ENCODE assay signal across 10 cellular contexts in genomic region chr17:57288034-57288752, GRCh38. TPM values are rescaled to one million over a fixed set of nuclear protein-coding genes. Genes with fewer than 3 reads are reported as not detected.
A peak's percentile ranks its signal among the peaks of the same experiment; 100 is the strongest.
DNase-seq lines count a peak whose midpoint lies in the region; ATAC-seq and TF ChIP-seq lines count a peak whose summit lies in the region.
"Had no signal": no experiment of that assay in that cellular context is flagged by ENCODE, and none has a peak within 500 bp of the region (broad histone marks: within the 10 kb centered on the region; RNA-seq: fewer than 3 reads in every experiment).

No MANE protein-coding gene starts in this region.

- ATAC-seq in HG02870 (IDR thresholded peaks at IDR 0.05; ENCODE audit: unreplicated experiment) = no peak

- peak overlapping the region; percentile 9 for H3K4me3 Mint-ChIP-seq in neural progenitor cell
- H3K4me3 Mint-ChIP-seq: dendritic cell treated with granulocyte-macrophage colony-stimulating factor and Interleukin-4, amounts not matched to agents 40 ng/mL and 50 ng/mL, for 4 days had no signal

- peak overlapping the region; percentile 59 for H3K27ac Mint-ChIP-seq in neural progenitor cell
- H3K27ac Mint-ChIP-seq: dendritic cell treated with granulocyte-macrophage colony-stimulating factor and Interleukin-4, amounts not matched to agents 40 ng/mL and 50 ng/mL, for 4 days had no signal

- no peak overlapping the region for H3K9ac ChIP-seq in neural progenitor cell

- H3K27ac ChIP-seq in neural progenitor cell (peak overlapping the region; percentile 13), spleen (no peak overlapping the region)

- H3K27me3 ChIP-seq in MG63 = no peaks in the 10 kb centered on the region
- no peaks in the 10 kb centered on the region for H3K27me3 ChIP-seq in neural progenitor cell
- H3K27me3 ChIP-seq in spleen (replicated peaks in 1 of 7) = no peaks in the 10 kb centered on the region

- DNase-seq in AG20443 (ENCODE audit: low spot score) (peak; percentile 49), MG63 (peak; percentile 34), fibroblast of the aortic adventitia (ENCODE audit: low read depth) (peak; percentile 36), neural progenitor cell (ENCODE audit: low spot score) (no peak), GM13977 (ENCODE audit: low spot score) (no peak), spleen (no peak), D341Med (ENCODE audit: low spot score) (no peak)
- DNase-seq: NCI-H146 had no signal

- 67 to 80% (median 69%) methylated on average over 10 of the region's 10 CpGs for WGBS in spleen, 5 donors

- no peak overlapping the region for H3K4me2 ChIP-seq in neural progenitor cell

- peaks cover 100% of the 10 kb centered on the region for H4K20me1 ChIP-seq in neural progenitor cell (ENCODE audit: low read depth)

- no peaks in the 10 kb centered on the region for H3K9me3 Mint-ChIP-seq in neural progenitor cell
- H3K9me3 Mint-ChIP-seq: dendritic cell treated with granulocyte-macrophage colony-stimulating factor and Interleukin-4, amounts not matched to agents 40 ng/mL and 50 ng/mL, for 4 days had no signal

- TF ChIP-seq CTCF in fibroblast of the aortic adventitia (IDR thresholded peaks at IDR 0.05; ENCODE audit: insufficient read depth, low read length) (no peak), neural progenitor cell (IDR thresholded peaks at IDR 0.05) (no peak), GM13977 (IDR thresholded peaks at IDR 0.05; ENCODE audit: extremely low read depth, insufficient read depth, missing control alignments) (no peak), spleen (IDR thresholded peaks at IDR 0.05 in 8 of 11, conservative IDR thresholded peaks at IDR 0.05 in 3 of 11) (no peak)

- H3K27me3 Mint-ChIP-seq in neural progenitor cell (ENCODE audit: insufficient read depth, low read depth) = peaks cover 10% of the 10 kb centered on the region

- peaks cover 78% of the 10 kb centered on the region for H3K4me1 ChIP-seq in neural progenitor cell
- peaks cover 17 to 63% (median 31%) of the 10 kb centered on the region in 6 donors for H3K4me1 ChIP-seq in spleen

- peaks cover 100% of the 10 kb centered on the region for H3K79me2 ChIP-seq in neural progenitor cell (ENCODE audit: low read depth)

- H3K4me3 ChIP-seq in MG63 (no peak overlapping the region), fibroblast of the aortic adventitia (ENCODE audit: low read depth, low read length) (no peak overlapping the region), neural progenitor cell (no peak overlapping the region), spleen (no peak overlapping the region)

- intact Hi-C loops in spleen (cut with DNase I; ENCODE audit: low total_unique reads) = no loop called here

- in situ Hi-C loops in GM13977 (cut with MboI; ENCODE audit: low pct_unique_long_range_greater_than_20kb, low sequenced_read_pairs, unreplicated experiment) = no loop called here

- H3K4me1 Mint-ChIP-seq in neural progenitor cell = peaks cover 95% of the 10 kb centered on the region

- H3K36me3 ChIP-seq in MG63 (no peaks in the 10 kb centered on the region), neural progenitor cell (no peaks in the 10 kb centered on the region), spleen (peaks cover 0 to 36% (median 3%) of the 10 kb centered on the region in 6 donors)

- H3K9me3 ChIP-seq in MG63 = no peaks in the 10 kb centered on the region
- no peaks in the 10 kb centered on the region for H3K9me3 ChIP-seq in neural progenitor cell (ENCODE audit: low read depth)
- H3K9me3 ChIP-seq in spleen = no peaks in the 10 kb centered on the region

- peaks cover 26% of the 10 kb centered on the region for H3K36me3 Mint-ChIP-seq in neural progenitor cell

- no peak for TF ChIP-seq POLR2A in spleen (IDR thresholded peaks at IDR 0.05)

- peaks cover 35% of the 10 kb centered on the region for H3F3A ChIP-seq in neural progenitor cell (ENCODE audit: low read depth)

- H2AFZ ChIP-seq in neural progenitor cell (replicated peaks) = no peak overlapping the region

RNA-seq across cellular contexts. Expression of gene MSI2, which starts 31.9 kb away (rescaled TPM):
- 2.8 and 6.3 TPM in 2 replicates for total RNA-seq in MG63 (2014; rRNA removed; shearing (Covaris generic); ENCODE audit: low replicate concordance)
- total RNA-seq in fibroblast of the aortic adventitia (ENCODE audit: low replicate concordance) (12.3 and 12.6 TPM in 2 replicates), neural progenitor cell (ENCODE audit: low replicate concordance) (92.7 and 96.9 TPM in 2 replicates), spleen (100 to 1,000 TPM in 2 of 7 donors, 10 to 100 TPM in 5; 47.0 to 131 (median 87.2) TPM)
- polyA plus RNA-seq in spleen = 10 to 100 TPM in 2 of 3 donors, 1 to 10 TPM in 1; 9.8 to 18.0 (median 13.2) TPM

Comparison
In these comparisons a context has a peak if more than half of its experiments do, and no peak if none do; other contexts are left out.
1. DNase-seq: peak in AG20443 (single experiment), MG63 (single experiment) and fibroblast of the aortic adventitia (single experiment); none in neural progenitor cell (single experiment), GM13977 (single experiment), spleen (single experiment) and D341Med (single experiment).